Comparison of ENCODE assay signal across 1 cellular context in genomic region chr2:63614983-63615945, GRCh38.
TF ChIP-seq lines count a peak whose summit lies in the region.

No MANE protein-coding gene starts in this region.

TF ChIP-seq in HCT116, 20 proteins besides CTCF, POLR2A, EP300 and RAD21 (continued from another document):
- TF ChIP-seq MAX (IDR thresholded peaks at IDR 0.05) (no peak; the same call in 1 of the 2 replicates), ELF1 (IDR thresholded peaks at IDR 0.05; ENCODE audit: borderline replicate concordance, low read depth) (no peak), EGR1 (IDR thresholded peaks at IDR 0.05; ENCODE audit: low read depth) (no peak), YY1 (IDR thresholded peaks at IDR 0.05; ENCODE audit: extremely low read depth, insufficient replicate concordance, low read depth, low read length) (no peak), EZH2 (IDR thresholded peaks at IDR 0.05) (no peak), REST (IDR thresholded peaks at IDR 0.05; ENCODE audit: low read depth) (no peak), ZNF274 (IDR thresholded peaks at IDR 0.05; ENCODE audit: low read depth, low read length) (no peak), SP1 (IDR thresholded peaks at IDR 0.05; ENCODE audit: low read depth) (no peak), TCF7L2 (IDR thresholded peaks at IDR 0.05; ENCODE audit: borderline replicate concordance, extremely low read depth, insufficient read depth, insufficient read length) (no peak), POLR2AphosphoS5 (IDR thresholded peaks at IDR 0.05; ENCODE audit: low read depth, low read length) (no peak)
